1 cellular context compared by ENCODE assay signal in the genomic region with DNA sequence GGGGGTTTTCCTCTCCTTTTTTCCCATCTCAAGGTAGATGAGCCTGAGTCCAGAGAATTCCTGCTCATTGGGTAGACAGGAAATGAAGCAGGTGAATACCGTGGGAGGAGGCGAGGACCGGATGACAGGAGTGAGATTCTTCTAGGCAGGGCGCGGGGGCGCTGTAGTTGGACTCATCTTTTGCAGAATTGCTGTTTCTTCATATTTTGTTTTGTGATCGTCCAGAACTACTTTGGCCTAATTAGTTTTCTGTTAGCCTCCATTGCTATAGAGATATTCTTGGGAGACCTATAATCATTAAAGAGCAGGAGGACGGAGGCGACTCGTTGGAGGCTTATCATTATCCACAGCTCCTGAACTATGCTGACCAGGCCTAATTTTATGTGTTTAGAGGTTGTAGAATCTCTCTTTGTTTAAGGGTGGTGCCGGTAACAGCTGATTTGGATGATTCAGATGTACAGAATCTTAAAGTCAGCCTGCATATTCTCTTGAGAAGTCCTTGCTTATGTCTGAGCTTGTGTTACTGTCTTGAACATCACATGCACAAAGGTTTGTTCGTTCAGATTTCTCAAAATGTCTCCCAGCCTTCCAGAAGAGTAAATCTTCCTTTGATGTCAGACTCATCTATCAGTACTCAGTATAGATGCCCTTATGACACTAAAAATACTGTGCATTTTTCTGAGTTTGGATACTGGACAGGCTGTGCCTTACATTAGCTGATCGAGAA.
TF ChIP-seq lines count a peak whose summit lies in the region.

No MANE protein-coding gene starts in this region.

TF ChIP-seq in HepG2, 621 proteins besides CTCF, POLR2A, EP300 and RAD21 (continues in another document):
- TF ChIP-seq SNAPC2 (CRISPR knock-in tag; IDR thresholded peaks at IDR 0.05) (no peak), ZNF331 (CRISPR knock-in tag; IDR thresholded peaks at IDR 0.05) (no peak), GABPB1 (CRISPR knock-in tag; IDR thresholded peaks at IDR 0.05) (no peak), SMC3 (IDR thresholded peaks at IDR 0.05; ENCODE audit: low read length) (no peak), ZFP41 (CRISPR knock-in tag; IDR thresholded peaks at IDR 0.05; ENCODE audit: borderline replicate concordance) (no peak), NBN (conservative IDR thresholded peaks at IDR 0.05) (no peak), MEIS2 (CRISPR knock-in tag; IDR thresholded peaks at IDR 0.05) (0 out of 2 replicates have a peak, but pooled peaks have one; percentile 32), KLF11 (CRISPR knock-in tag; IDR thresholded peaks at IDR 0.05) (no peak), FOSL2 (CRISPR knock-in tag; IDR thresholded peaks at IDR 0.05) (0 out of 2 replicates have a peak, but pooled peaks have one; percentile 26), ZNF34 (CRISPR knock-in tag; IDR thresholded peaks at IDR 0.05; ENCODE audit: borderline replicate concordance) (0 out of 2 replicates have a peak, but pooled peaks have one; percentile 32), AGO1 (IDR thresholded peaks at IDR 0.05; ENCODE audit: low read depth, low read length, poor library complexity, severe bottlenecking) (no peak), BHLHE40 (IDR thresholded peaks at IDR 0.05; ENCODE audit: low read length) (no peak), ZNF264 (CRISPR knock-in tag; IDR thresholded peaks at IDR 0.05) (no peak), TCF12 (IDR thresholded peaks at IDR 0.05) (no peak), TCF12 (CRISPR knock-in tag; IDR thresholded peaks at IDR 0.05) (no peak), STAG1 (CRISPR knock-in tag; IDR thresholded peaks at IDR 0.05) (peak; percentile 47), SIN3B (IDR thresholded peaks at IDR 0.05; ENCODE audit: low read length) (0 out of 2 replicates have a peak, but pooled peaks have one; percentile 1), ETV5 (CRISPR knock-in tag; IDR thresholded peaks at IDR 0.05; ENCODE audit: borderline replicate concordance) (peak; percentile 67; the same call in 1 of the 2 replicates), ZBTB21 (CRISPR knock-in tag; IDR thresholded peaks at IDR 0.05) (no peak), PLRG1 (conservative IDR thresholded peaks at IDR 0.05) (no peak), GZF1 (CRISPR knock-in tag; IDR thresholded peaks at IDR 0.05) (no peak), ZNF615 (CRISPR knock-in tag; IDR thresholded peaks at IDR 0.05; ENCODE audit: borderline replicate concordance) (no peak), ZNF317 (CRISPR knock-in tag; IDR thresholded peaks at IDR 0.05) (peak; percentile 66; the same call in 1 of the 2 replicates)
- TF ChIP-seq, protein P1, sequence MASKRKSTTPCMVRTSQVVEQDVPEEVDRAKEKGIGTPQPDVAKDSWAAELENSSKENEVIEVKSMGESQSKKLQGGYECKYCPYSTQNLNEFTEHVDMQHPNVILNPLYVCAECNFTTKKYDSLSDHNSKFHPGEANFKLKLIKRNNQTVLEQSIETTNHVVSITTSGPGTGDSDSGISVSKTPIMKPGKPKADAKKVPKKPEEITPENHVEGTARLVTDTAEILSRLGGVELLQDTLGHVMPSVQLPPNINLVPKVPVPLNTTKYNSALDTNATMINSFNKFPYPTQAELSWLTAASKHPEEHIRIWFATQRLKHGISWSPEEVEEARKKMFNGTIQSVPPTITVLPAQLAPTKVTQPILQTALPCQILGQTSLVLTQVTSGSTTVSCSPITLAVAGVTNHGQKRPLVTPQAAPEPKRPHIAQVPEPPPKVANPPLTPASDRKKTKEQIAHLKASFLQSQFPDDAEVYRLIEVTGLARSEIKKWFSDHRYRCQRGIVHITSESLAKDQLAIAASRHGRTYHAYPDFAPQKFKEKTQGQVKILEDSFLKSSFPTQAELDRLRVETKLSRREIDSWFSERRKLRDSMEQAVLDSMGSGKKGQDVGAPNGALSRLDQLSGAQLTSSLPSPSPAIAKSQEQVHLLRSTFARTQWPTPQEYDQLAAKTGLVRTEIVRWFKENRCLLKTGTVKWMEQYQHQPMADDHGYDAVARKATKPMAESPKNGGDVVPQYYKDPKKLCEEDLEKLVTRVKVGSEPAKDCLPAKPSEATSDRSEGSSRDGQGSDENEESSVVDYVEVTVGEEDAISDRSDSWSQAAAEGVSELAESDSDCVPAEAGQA (IDR thresholded peaks at IDR 0.05; ENCODE audit: low read depth): no peak
- TF ChIP-seq, protein P1 (CRISPR knock-in tag; IDR thresholded peaks at IDR 0.05; ENCODE audit: borderline replicate concordance): no peak
- TF ChIP-seq, protein P2, sequence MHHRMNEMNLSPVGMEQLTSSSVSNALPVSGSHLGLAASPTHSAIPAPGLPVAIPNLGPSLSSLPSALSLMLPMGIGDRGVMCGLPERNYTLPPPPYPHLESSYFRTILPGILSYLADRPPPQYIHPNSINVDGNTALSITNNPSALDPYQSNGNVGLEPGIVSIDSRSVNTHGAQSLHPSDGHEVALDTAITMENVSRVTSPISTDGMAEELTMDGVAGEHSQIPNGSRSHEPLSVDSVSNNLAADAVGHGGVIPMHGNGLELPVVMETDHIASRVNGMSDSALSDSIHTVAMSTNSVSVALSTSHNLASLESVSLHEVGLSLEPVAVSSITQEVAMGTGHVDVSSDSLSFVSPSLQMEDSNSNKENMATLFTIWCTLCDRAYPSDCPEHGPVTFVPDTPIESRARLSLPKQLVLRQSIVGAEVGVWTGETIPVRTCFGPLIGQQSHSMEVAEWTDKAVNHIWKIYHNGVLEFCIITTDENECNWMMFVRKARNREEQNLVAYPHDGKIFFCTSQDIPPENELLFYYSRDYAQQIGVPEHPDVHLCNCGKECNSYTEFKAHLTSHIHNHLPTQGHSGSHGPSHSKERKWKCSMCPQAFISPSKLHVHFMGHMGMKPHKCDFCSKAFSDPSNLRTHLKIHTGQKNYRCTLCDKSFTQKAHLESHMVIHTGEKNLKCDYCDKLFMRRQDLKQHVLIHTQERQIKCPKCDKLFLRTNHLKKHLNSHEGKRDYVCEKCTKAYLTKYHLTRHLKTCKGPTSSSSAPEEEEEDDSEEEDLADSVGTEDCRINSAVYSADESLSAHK (CRISPR knock-in tag; IDR thresholded peaks at IDR 0.05; ENCODE audit: borderline replicate concordance): no peak
- TF ChIP-seq, protein P3, sequence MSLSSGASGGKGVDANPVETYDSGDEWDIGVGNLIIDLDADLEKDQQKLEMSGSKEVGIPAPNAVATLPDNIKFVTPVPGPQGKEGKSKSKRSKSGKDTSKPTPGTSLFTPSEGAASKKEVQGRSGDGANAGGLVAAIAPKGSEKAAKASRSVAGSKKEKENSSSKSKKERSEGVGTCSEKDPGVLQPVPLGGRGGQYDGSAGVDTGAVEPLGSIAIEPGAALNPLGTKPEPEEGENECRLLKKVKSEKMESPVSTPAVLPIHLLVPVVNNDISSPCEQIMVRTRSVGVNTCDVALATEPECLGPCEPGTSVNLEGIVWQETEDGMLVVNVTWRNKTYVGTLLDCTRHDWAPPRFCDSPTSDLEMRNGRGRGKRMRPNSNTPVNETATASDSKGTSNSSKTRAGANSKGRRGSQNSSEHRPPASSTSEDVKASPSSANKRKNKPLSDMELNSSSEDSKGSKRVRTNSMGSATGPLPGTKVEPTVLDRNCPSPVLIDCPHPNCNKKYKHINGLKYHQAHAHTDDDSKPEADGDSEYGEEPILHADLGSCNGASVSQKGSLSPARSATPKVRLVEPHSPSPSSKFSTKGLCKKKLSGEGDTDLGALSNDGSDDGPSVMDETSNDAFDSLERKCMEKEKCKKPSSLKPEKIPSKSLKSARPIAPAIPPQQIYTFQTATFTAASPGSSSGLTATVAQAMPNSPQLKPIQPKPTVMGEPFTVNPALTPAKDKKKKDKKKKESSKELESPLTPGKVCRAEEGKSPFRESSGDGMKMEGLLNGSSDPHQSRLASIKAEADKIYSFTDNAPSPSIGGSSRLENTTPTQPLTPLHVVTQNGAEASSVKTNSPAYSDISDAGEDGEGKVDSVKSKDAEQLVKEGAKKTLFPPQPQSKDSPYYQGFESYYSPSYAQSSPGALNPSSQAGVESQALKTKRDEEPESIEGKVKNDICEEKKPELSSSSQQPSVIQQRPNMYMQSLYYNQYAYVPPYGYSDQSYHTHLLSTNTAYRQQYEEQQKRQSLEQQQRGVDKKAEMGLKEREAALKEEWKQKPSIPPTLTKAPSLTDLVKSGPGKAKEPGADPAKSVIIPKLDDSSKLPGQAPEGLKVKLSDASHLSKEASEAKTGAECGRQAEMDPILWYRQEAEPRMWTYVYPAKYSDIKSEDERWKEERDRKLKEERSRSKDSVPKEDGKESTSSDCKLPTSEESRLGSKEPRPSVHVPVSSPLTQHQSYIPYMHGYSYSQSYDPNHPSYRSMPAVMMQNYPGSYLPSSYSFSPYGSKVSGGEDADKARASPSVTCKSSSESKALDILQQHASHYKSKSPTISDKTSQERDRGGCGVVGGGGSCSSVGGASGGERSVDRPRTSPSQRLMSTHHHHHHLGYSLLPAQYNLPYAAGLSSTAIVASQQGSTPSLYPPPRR (CRISPR knock-in tag; IDR thresholded peaks at IDR 0.05; ENCODE audit: borderline replicate concordance): no peak
- TF ChIP-seq, protein P4, sequence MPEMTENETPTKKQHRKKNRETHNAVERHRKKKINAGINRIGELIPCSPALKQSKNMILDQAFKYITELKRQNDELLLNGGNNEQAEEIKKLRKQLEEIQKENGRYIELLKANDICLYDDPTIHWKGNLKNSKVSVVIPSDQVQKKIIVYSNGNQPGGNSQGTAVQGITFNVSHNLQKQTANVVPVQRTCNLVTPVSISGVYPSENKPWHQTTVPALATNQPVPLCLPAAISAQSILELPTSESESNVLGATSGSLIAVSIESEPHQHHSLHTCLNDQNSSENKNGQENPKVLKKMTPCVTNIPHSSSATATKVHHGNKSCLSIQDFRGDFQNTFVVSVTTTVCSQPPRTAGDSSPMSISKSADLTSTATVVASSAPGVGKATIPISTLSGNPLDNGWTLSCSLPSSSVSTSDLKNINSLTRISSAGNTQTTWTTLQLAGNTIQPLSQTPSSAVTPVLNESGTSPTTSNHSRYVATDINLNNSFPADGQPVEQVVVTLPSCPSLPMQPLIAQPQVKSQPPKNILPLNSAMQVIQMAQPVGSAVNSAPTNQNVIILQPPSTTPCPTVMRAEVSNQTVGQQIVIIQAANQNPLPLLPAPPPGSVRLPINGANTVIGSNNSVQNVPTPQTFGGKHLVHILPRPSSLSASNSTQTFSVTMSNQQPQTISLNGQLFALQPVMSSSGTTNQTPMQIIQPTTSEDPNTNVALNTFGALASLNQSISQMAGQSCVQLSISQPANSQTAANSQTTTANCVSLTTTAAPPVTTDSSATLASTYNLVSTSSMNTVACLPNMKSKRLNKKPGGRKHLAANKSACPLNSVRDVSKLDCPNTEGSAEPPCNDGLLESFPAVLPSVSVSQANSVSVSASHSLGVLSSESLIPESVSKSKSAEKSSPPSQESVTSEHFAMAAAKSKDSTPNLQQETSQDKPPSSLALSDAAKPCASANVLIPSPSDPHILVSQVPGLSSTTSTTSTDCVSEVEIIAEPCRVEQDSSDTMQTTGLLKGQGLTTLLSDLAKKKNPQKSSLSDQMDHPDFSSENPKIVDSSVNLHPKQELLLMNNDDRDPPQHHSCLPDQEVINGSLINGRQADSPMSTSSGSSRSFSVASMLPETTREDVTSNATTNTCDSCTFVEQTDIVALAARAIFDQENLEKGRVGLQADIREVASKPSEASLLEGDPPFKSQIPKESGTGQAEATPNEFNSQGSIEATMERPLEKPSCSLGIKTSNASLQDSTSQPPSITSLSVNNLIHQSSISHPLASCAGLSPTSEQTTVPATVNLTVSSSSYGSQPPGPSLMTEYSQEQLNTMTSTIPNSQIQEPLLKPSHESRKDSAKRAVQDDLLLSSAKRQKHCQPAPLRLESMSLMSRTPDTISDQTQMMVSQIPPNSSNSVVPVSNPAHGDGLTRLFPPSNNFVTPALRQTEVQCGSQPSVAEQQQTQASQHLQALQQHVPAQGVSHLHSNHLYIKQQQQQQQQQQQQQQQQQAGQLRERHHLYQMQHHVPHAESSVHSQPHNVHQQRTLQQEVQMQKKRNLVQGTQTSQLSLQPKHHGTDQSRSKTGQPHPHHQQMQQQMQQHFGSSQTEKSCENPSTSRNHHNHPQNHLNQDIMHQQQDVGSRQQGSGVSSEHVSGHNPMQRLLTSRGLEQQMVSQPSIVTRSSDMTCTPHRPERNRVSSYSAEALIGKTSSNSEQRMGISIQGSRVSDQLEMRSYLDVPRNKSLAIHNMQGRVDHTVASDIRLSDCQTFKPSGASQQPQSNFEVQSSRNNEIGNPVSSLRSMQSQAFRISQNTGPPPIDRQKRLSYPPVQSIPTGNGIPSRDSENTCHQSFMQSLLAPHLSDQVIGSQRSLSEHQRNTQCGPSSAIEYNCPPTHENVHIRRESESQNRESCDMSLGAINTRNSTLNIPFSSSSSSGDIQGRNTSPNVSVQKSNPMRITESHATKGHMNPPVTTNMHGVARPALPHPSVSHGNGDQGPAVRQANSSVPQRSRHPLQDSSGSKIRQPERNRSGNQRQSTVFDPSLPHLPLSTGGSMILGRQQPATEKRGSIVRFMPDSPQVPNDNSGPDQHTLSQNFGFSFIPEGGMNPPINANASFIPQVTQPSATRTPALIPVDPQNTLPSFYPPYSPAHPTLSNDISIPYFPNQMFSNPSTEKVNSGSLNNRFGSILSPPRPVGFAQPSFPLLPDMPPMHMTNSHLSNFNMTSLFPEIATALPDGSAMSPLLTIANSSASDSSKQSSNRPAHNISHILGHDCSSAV (CRISPR knock-in tag; IDR thresholded peaks at IDR 0.05; ENCODE audit: borderline replicate concordance): no peak
- TF ChIP-seq, protein P5, sequence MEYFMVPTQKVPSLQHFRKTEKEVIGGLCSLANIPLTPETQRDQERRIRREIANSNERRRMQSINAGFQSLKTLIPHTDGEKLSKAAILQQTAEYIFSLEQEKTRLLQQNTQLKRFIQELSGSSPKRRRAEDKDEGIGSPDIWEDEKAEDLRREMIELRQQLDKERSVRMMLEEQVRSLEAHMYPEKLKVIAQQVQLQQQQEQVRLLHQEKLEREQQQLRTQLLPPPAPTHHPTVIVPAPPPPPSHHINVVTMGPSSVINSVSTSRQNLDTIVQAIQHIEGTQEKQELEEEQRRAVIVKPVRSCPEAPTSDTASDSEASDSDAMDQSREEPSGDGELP (IDR thresholded peaks at IDR 0.05; ENCODE audit: borderline replicate concordance, low read depth): peak; percentile 29; the same call in 1 of the 2 replicates
